In genomic region chr18:820591-821170, GRCh38 we compare ENCODE assay signal across 28 cellular contexts.
"Had no signal": no experiment of that assay in that cellular context is flagged by ENCODE, and none has a peak within 500 bp of the region (broad histone marks: within the 10 kb centered on the region; RNA-seq: fewer than 3 reads in every experiment).

No MANE protein-coding gene starts in this region.

- H3K27me3 ChIP-seq: gastroesophageal sphincter, hepatocyte, right lobe of liver, thyroid gland, vagina had no signal

- H3K36me3 ChIP-seq: gastroesophageal sphincter, heart left ventricle, left lung, right lobe of liver, thyroid gland, vagina had no signal

- H3K4me1 ChIP-seq: gastroesophageal sphincter, heart left ventricle, left lung, parathyroid adenoma, thyroid gland, vagina had no signal

- ATAC-seq: effector memory CD8-positive, alpha-beta T cell; esophagus mucosa; gastroesophageal sphincter; heart left ventricle; left cardiac atrium; left lung; naive thymus-derived CD4-positive, alpha-beta T cell; right lobe of liver; stimulated activated naive CD8-positive, alpha-beta T cell treated with anti-CD3 and anti-CD28 coated beads, Interleukin-15, amount 100 ng/mL, for 72 hours had no signal

- H3K27ac ChIP-seq: coronary artery, epithelial cell of prostate, gastroesophageal sphincter, heart left ventricle, hepatocyte, left lung, parathyroid adenoma, right lobe of liver, thyroid gland, vagina had no signal

- FAIRE-seq: endometrium, islet of Langerhans, small intestine had no signal

- H2AFZ ChIP-seq: hepatocyte, parathyroid adenoma had no signal

- H3K79me2 ChIP-seq: hepatocyte, parathyroid adenoma had no signal

- H3K4me2 ChIP-seq: hepatocyte had no signal

- H3K9ac ChIP-seq: parathyroid adenoma had no signal

- H3K4me3 ChIP-seq: coronary artery, gastroesophageal sphincter, heart left ventricle, hepatocyte, left lung, right lobe of liver, thyroid gland, vagina had no signal

- DNase-seq: effector memory CD8-positive, alpha-beta T cell; foreskin fibroblast; heart left ventricle; left cardiac atrium; left lung; mesendoderm; midbrain; naive thymus-derived CD4-positive, alpha-beta T cell; nephron progenitor cell; right lobe of liver; small intestine; stimulated activated CD4-positive, alpha-beta T cell treated with anti-CD3 and anti-CD28 coated beads, Interleukin-12 subunit alpha, Interleukin-12 subunit beta, amount 100 ng/mL, for 4 hours; stimulated activated CD4-positive, alpha-beta T cell treated with anti-CD3 and anti-CD28 coated beads, Interleukin-1b, Interleukin-23, amount 100 ng/mL, for 48 hours; stimulated activated CD4-positive, alpha-beta T cell treated with anti-CD3 and anti-CD28 coated beads, Interleukin-4, amount 100 ng/mL, for 1 hour; stimulated activated CD8-positive, alpha-beta memory T cell treated with anti-CD3 and anti-CD28 coated beads, Interleukin-4, amount 100 ng/mL, for 48 hours; stimulated activated naive CD4-positive, alpha-beta T cell; stimulated activated naive CD8-positive, alpha-beta T cell treated with anti-CD3 and anti-CD28 coated beads, Interleukin-15, amount 100 ng/mL, for 72 hours; thyroid gland; trophoblast cell had no signal

- H3K9me3 ChIP-seq: gastroesophageal sphincter, heart left ventricle, left lung, right lobe of liver, thyroid gland, vagina had no signal
